1 cellular context compared by ENCODE assay signal in the genomic region with DNA sequence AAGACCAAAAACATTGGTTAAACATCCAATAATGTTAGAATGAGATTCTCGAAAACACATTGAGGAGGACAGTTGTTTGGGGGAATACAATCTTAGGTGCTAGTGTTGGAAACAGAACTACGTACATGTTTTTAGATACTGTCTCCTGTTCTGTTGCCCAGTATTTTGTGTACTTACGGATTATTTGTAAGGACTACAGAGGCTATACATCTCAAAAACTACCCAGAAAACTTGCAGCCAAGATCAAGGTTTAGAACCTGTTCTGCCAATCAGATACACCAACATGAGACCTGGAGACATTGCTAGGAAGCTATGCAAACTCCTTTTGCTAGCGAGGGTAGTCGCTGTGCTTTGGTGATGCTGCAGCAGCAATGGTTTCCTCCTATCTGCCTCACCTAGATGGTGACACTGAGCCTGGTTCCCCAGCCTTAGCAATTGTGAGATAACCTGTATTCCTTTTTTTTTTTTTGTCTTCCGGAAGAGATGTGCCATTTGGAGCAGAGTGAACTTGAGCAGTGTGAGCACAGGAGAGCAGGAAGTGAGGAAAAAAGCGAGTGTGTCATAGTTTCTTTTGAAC.
TF ChIP-seq lines count a peak whose summit lies in the region.

No MANE protein-coding gene starts in this region.

TF ChIP-seq in HepG2, 621 proteins besides CTCF, POLR2A, EP300 and RAD21:
- TF ChIP-seq ZSCAN21 (CRISPR knock-in tag; IDR thresholded peaks at IDR 0.05; ENCODE audit: borderline replicate concordance) = no peak
- TF ChIP-seq CEBPB (IDR thresholded peaks at IDR 0.05; ENCODE audit: borderline replicate concordance, low read depth, low read length) = no peak
- TF ChIP-seq RBM22 (optimal IDR thresholded peaks at IDR 0.05; ENCODE audit: low read length) = peak; percentile 79
- TF ChIP-seq GZF1 (CRISPR knock-in tag; IDR thresholded peaks at IDR 0.05) = no peak
- TF ChIP-seq ZNF773 (CRISPR knock-in tag; IDR thresholded peaks at IDR 0.05; ENCODE audit: borderline replicate concordance) = no peak
- TF ChIP-seq POLR2AphosphoS2 (IDR thresholded peaks at IDR 0.05; ENCODE audit: low read depth, low read length) = peak; percentile 88
- peak; percentile 50; the same call in 1 of the 2 replicates for TF ChIP-seq POLR2G (IDR thresholded peaks at IDR 0.05; ENCODE audit: low read depth, low read length)
- no peak for TF ChIP-seq STAG1 (CRISPR knock-in tag; IDR thresholded peaks at IDR 0.05)
- no peak for TF ChIP-seq ZNF282 (IDR thresholded peaks at IDR 0.05; ENCODE audit: partially characterized antibody)
- TF ChIP-seq TAF15 (IDR thresholded peaks at IDR 0.05; ENCODE audit: low read depth, low read length, poor library complexity, severe bottlenecking) = no peak
- TF ChIP-seq ZNF136 (CRISPR knock-in tag; IDR thresholded peaks at IDR 0.05; ENCODE audit: low read depth) = no peak
- no peak for TF ChIP-seq BORCS8-MEF2B (CRISPR knock-in tag; IDR thresholded peaks at IDR 0.05)
- no peak for TF ChIP-seq LBX2 (CRISPR knock-in tag; IDR thresholded peaks at IDR 0.05; ENCODE audit: borderline replicate concordance)
- TF ChIP-seq AGO2 (optimal IDR thresholded peaks at IDR 0.05; ENCODE audit: low read depth, low read length) = peak; percentile 26
- TF ChIP-seq GPN1 (CRISPR knock-in tag; IDR thresholded peaks at IDR 0.05; ENCODE audit: borderline replicate concordance) = no peak
- TF ChIP-seq ZNF737 (CRISPR knock-in tag; IDR thresholded peaks at IDR 0.05; ENCODE audit: borderline replicate concordance) = no peak
- TF ChIP-seq DR1 (CRISPR knock-in tag; IDR thresholded peaks at IDR 0.05) = no peak
- no peak for TF ChIP-seq DMTF1 (CRISPR knock-in tag; IDR thresholded peaks at IDR 0.05)
